Comparison of ENCODE assay signal across 17 cellular contexts in genomic region chr13:75800545-75800944, GRCh38.
DNase-seq lines count a peak whose midpoint lies in the region; ATAC-seq and TF ChIP-seq lines count a peak whose summit lies in the region.
"Had no signal": no experiment of that assay in that cellular context is flagged by ENCODE, and none has a peak within 500 bp of the region (broad histone marks: within the 10 kb centered on the region; RNA-seq: fewer than 3 reads in every experiment).

No MANE protein-coding gene starts in this region.

- H3F3A ChIP-seq in SK-N-SH (replicated peaks; ENCODE audit: insufficient read depth) = peaks cover 37% of the 10 kb centered on the region

- H2AFZ ChIP-seq in SK-N-SH (ENCODE audit: low read depth) (no peak overlapping the region), osteoblast (ENCODE audit: low read length) (no peak overlapping the region)
- H2AFZ ChIP-seq: hepatocyte had no signal

- DNase-seq in SK-N-SH = no peak
- peak; percentile 47 for DNase-seq in HT-29 (ENCODE audit: low spot score)
- DNase-seq in osteoblast (ENCODE audit: insufficient read length, low spot score, missing footprints) = no peak
- no peak for DNase-seq in foreskin melanocyte
- no peak for DNase-seq in spleen
- DNase-seq: activated CD4-positive, alpha-beta T cell treated with anti-CD3 and anti-CD28 coated beads for 4 hours; activated T-cell treated with anti-CD3 and anti-CD28 coated beads, Interleukin-2, amount 50 U/mL, for 72 hours; left colon; NCI-H1930; NCI-H526; T-helper 2 cell had no signal

- no peak overlapping the region for H3K4me3 Mint-ChIP-seq in brain

- H3K4me1 Mint-ChIP-seq in brain = peaks cover 27% of the 10 kb centered on the region

- no peaks in the 10 kb centered on the region for H3K9me2 ChIP-seq in SK-N-SH

- no peaks in the 10 kb centered on the region for H3K9me3 Mint-ChIP-seq in brain
- H3K9me3 Mint-ChIP-seq: activated T-cell treated with anti-CD3 and anti-CD28 coated beads, Interleukin-2, amount 50 U/mL, for 72 hours had no signal

- intact Hi-C loops in spleen (cut with DNase I; ENCODE audit: low total_unique reads) = no loop called here

- no peak overlapping the region for H3K4me2 ChIP-seq in SK-N-SH
- H3K4me2 ChIP-seq in osteoblast (ENCODE audit: insufficient read depth, low read length) = peak overlapping the region; percentile 9
- H3K4me2 ChIP-seq: hepatocyte had no signal

- POLR2A ChIA-PET in SK-N-SH (lab: Yijun Ruan, JAX) = no interaction called here

- H3K79me2 ChIP-seq in SK-N-SH (ENCODE audit: insufficient read depth) (peaks cover 100% of the 10 kb centered on the region), osteoblast (ENCODE audit: insufficient read depth, low read length) (peaks cover 92% of the 10 kb centered on the region)

- TF ChIP-seq CTCF in SK-N-SH (IDR thresholded peaks at IDR 0.05) (no peak), brain (conservative IDR thresholded peaks at IDR 0.05) (no peak), osteoblast (IDR thresholded peaks at IDR 0.05; ENCODE audit: extremely low read depth, low read depth, low read length) (no peak), spleen (IDR thresholded peaks at IDR 0.05 in 8 of 11, conservative IDR thresholded peaks at IDR 0.05 in 3 of 11) (no peak)

- H3K36me3 ChIP-seq in SK-N-SH (replicated peaks in 1 of 2; ENCODE audit: control insufficient read depth in 1 of 2, insufficient read depth in 2 of 2, low read length in 1 of 2) = peaks cover 64 to 91% of the 10 kb centered on the region in 2 experiments
- peaks cover 97% of the 10 kb centered on the region for H3K36me3 ChIP-seq in osteoblast (ENCODE audit: insufficient read depth, low read length)
- H3K36me3 ChIP-seq in spleen = peaks cover 0 to 16% (median 0%) of the 10 kb centered on the region in 6 donors

- CTCF ChIA-PET in SK-N-SH (lab: Yijun Ruan, JAX) = interaction anchor here (1.1 to 3.7 kb wide), 4 partner anchors 97 to 131 kb away, joined by 3 to 34 read pairs (median 4); no protein-coding TSS in a partner anchor

- H3K27me3 ChIP-seq in SK-N-SH (ENCODE audit: insufficient read depth) (no peaks in the 10 kb centered on the region), osteoblast (ENCODE audit: insufficient read depth, low read length) (no peaks in the 10 kb centered on the region), spleen (replicated peaks in 1 of 7) (no peaks in the 10 kb centered on the region)
- H3K27me3 ChIP-seq: hepatocyte, suprapubic skin had no signal

- peaks cover 16% of the 10 kb centered on the region for H3K36me3 Mint-ChIP-seq in brain

- 91% methylated on average over 9 of the region's 9 CpGs for WGBS in SK-N-SH (ENCODE audit: low lambda C conversion rate)
- WGBS in spleen, 5 donors = 75 to 79% (median 78%) methylated on average over 9 of the region's 9 CpGs

- H3K4me1 ChIP-seq in SK-N-SH (ENCODE audit: control insufficient read depth in 1 of 2, insufficient read depth in 2 of 2, low read depth in 1 of 2, low read length in 1 of 2) (peaks cover 0 to 44% of the 10 kb centered on the region in 2 experiments; a peak in 3 of 4 replicates), osteoblast (ENCODE audit: insufficient read depth, low read length) (peaks cover 74% of the 10 kb centered on the region), spleen (peaks cover 0 to 11% (median 0%) of the 10 kb centered on the region in 6 donors)
- H3K4me1 ChIP-seq: suprapubic skin had no signal

- TF ChIP-seq POLR2A in spleen (IDR thresholded peaks at IDR 0.05) = no peak

- no peak for TF ChIP-seq EP300 in SK-N-SH (IDR thresholded peaks at IDR 0.05; ENCODE audit: borderline replicate concordance in 1 of 2, low read depth in 1 of 2, low read length in 1 of 2)

- no peak overlapping the region for H3K9ac ChIP-seq in SK-N-SH

- H3K27ac ChIP-seq in SK-N-SH (ENCODE audit: low read depth in 2 of 2, low read length in 1 of 2) = peak overlapping the region in 1 of 2 experiments; percentile 12; a peak in 2 of 4 replicates
- H3K27ac ChIP-seq in osteoblast (ENCODE audit: low read depth, low read length) = peak overlapping the region; percentile 65
- no peak overlapping the region for H3K27ac ChIP-seq in spleen
- H3K27ac ChIP-seq: hepatocyte, HL-60, suprapubic skin had no signal

- H4K20me1 ChIP-seq in SK-N-SH (ENCODE audit: insufficient read depth) (peaks cover 77% of the 10 kb centered on the region), osteoblast (ENCODE audit: insufficient read depth, low read length) (peaks cover 73% of the 10 kb centered on the region)

- no peaks in the 10 kb centered on the region for H3K9me3 ChIP-seq in SK-N-SH
- no peaks in the 10 kb centered on the region for H3K9me3 ChIP-seq in osteoblast (ENCODE audit: low read depth, low read length)
- H3K9me3 ChIP-seq in spleen = no peaks in the 10 kb centered on the region
- H3K9me3 ChIP-seq: suprapubic skin had no signal

- no peak overlapping the region for H3K4me3 ChIP-seq in SK-N-SH (ENCODE audit: low read depth in 2 of 2, low read length in 1 of 2)
- no peak overlapping the region for H3K4me3 ChIP-seq in osteoblast (ENCODE audit: insufficient read depth, low read length)
- H3K4me3 ChIP-seq in spleen = no peak overlapping the region
- H3K4me3 ChIP-seq: hepatocyte, suprapubic skin had no signal

- peak overlapping the region in 3 of 5 experiments; percentile 25 to 79 (median 48) for H3K27ac Mint-ChIP-seq in brain
- H3K27ac Mint-ChIP-seq: activated T-cell treated with anti-CD3 and anti-CD28 coated beads, Interleukin-2, amount 50 U/mL, for 72 hours had no signal

- TF ChIP-seq RAD21 in SK-N-SH (IDR thresholded peaks at IDR 0.05; ENCODE audit: low read length) = peak; percentile 50

- no peaks in the 10 kb centered on the region for H3K27me3 Mint-ChIP-seq in brain

- ATAC-seq in SK-N-SH treated with all-trans-retinoic acid at 6 μM for 48 hours (no peak; the same call in 2 of the 3 replicates), HG03025 (IDR thresholded peaks at IDR 0.05; ENCODE audit: low FRiP score, unreplicated experiment) (no peak)
- ATAC-seq: left colon had no signal

TF ChIP-seq in SK-N-SH, 30 proteins besides CTCF, POLR2A, EP300 and RAD21:
- no peak for TF ChIP-seq GABPA (IDR thresholded peaks at IDR 0.05; ENCODE audit: low read depth)
- no peak for TF ChIP-seq ELF1 (IDR thresholded peaks at IDR 0.05)
- TF ChIP-seq FOSL2 (IDR thresholded peaks at IDR 0.05; ENCODE audit: borderline replicate concordance, low read depth) = no peak
- peak; percentile 20; the same call in 1 of the 2 replicates for TF ChIP-seq SMC3 (IDR thresholded peaks at IDR 0.05; ENCODE audit: low read depth, low read length)

TF ChIP-seq in SK-N-SH treated with all-trans-retinoic acid at 6 μM for 48 hours, 23 proteins besides CTCF, POLR2A, EP300 and RAD21:
- no peak for TF ChIP-seq POU6F1 (CRISPR knock-in tag; IDR thresholded peaks at IDR 0.05; ENCODE audit: borderline replicate concordance, low read depth)
- no peak for TF ChIP-seq ARNTL (CRISPR knock-in tag; IDR thresholded peaks at IDR 0.05; ENCODE audit: borderline replicate concordance, low read depth)
- TF ChIP-seq RARB (CRISPR knock-in tag; IDR thresholded peaks at IDR 0.05) = no peak
- no peak for TF ChIP-seq TOX (CRISPR knock-in tag; IDR thresholded peaks at IDR 0.05; ENCODE audit: borderline replicate concordance)
